In the genomic region with DNA sequence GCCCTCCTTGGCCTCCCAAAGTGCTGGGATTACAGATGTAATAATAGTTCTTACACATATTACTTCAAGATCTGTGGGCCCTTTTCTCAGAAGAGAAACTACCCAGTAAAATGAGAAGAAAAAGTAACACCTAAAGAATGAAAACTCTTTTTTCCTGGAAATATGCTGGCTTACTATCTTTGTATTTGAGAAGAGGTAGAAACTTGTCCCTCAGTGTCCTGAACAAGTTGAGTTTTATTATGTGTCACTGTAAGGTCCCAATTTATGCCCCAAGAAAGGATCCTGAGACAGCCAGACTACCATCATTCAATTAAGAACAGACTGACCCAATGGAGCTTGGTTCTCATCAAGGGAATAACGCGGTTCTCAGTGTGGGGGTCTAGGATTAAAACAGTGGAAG, we compare ENCODE assay signal across 31 cellular contexts.
"Had no signal": no experiment of that assay in that cellular context is flagged by ENCODE, and none has a peak within 500 bp of the region (broad histone marks: within the 10 kb centered on the region; RNA-seq: fewer than 3 reads in every experiment).

No MANE protein-coding gene starts in this region.

- H3K27me3 Mint-ChIP-seq: activated B cell treated with CpG ODN at 0.5 μM for 24 hours; activated CD4-positive, alpha-beta memory T cell treated with anti-CD3 and anti-CD28 coated beads, Interleukin-2, amount 10 ng/mL, durations not matched to agents 7 days and 5 days; activated CD8-positive, alpha-beta memory T cell treated with anti-CD3 and anti-CD28 coated beads, Interleukin-2, amount 10 ng/mL, durations not matched to agents 7 days and 5 days; activated naive CD4-positive, alpha-beta T cell treated with anti-CD3 and anti-CD28 coated beads, Interleukin-2, amount 10 ng/mL, durations not matched to agents 7 days and 5 days; effector memory CD8-positive, alpha-beta T cell; T-cell; T-helper 17 cell had no signal

- H3K27ac Mint-ChIP-seq: activated B cell treated with CpG ODN at 0.5 μM for 24 hours; activated CD4-positive, alpha-beta memory T cell treated with anti-CD3 and anti-CD28 coated beads, Interleukin-2, amount 10 ng/mL, durations not matched to agents 7 days and 5 days; activated naive CD4-positive, alpha-beta T cell treated with anti-CD3 and anti-CD28 coated beads, Interleukin-2, amount 10 ng/mL, durations not matched to agents 7 days and 5 days; activated naive CD4-positive, alpha-beta T cell treated with anti-CD3 and anti-CD28 coated beads, Interleukin-2, amount 50 U/mL, for 72 hours; effector memory CD8-positive, alpha-beta T cell; T-cell; T-helper 17 cell; T-helper 2 cell treated with Interferon-gamma antibody and Interleukin-4, amounts not matched to agents 5 μg/mL and 100 μg/mL, for 36 hours had no signal

- DNase-seq: activated B cell treated with CpG ODN at 0.5 μM for 24 hours; activated CD4-positive, alpha-beta memory T cell treated with anti-CD3 and anti-CD28 coated beads, Interleukin-2, amount 10 ng/mL, durations not matched to agents 7 days and 5 days; activated CD4-positive, alpha-beta T cell treated with anti-CD3 and anti-CD28 coated beads for 48 hours; activated CD8-positive, alpha-beta memory T cell treated with anti-CD3 and anti-CD28 coated beads, Interleukin-2, amount 10 ng/mL, durations not matched to agents 7 days and 5 days; activated CD8-positive, alpha-beta memory T cell treated with anti-CD3 and anti-CD28 coated beads, Interleukin-2, amount 50 U/mL, for 4 hours; activated gamma-delta T cell; activated naive CD4-positive, alpha-beta T cell; activated naive CD4-positive, alpha-beta T cell treated with anti-CD3 and anti-CD28 coated beads, Interleukin-2, amount 10 ng/mL, durations not matched to agents 7 days and 5 days; activated T-cell treated with anti-CD3 and anti-CD28 coated beads, Interleukin-2, amount 50 U/mL, for 1 hour; activated T-cell treated with anti-CD3 and anti-CD28 coated beads, Interleukin-2, amount 50 U/mL, for 48 hours; adrenal gland; amygdala; aorta; body of pancreas; caudate nucleus; cortex of kidney; dermis blood vessel endothelial cell; effector CD4-positive, alpha-beta T cell; effector memory CD8-positive, alpha-beta T cell; erythroblast; foreskin keratinocyte; gastrocnemius medialis; glutamatergic neuron; SW 1271; T-cell; T-helper 17 cell; T1000; WERI-Rb-1 had no signal

- H3K4me3 Mint-ChIP-seq: activated B cell treated with CpG ODN at 0.5 μM for 24 hours; activated CD4-positive, alpha-beta memory T cell treated with anti-CD3 and anti-CD28 coated beads, Interleukin-2, amount 10 ng/mL, durations not matched to agents 7 days and 5 days; activated CD8-positive, alpha-beta memory T cell treated with anti-CD3 and anti-CD28 coated beads, Interleukin-2, amount 10 ng/mL, durations not matched to agents 7 days and 5 days; activated naive CD4-positive, alpha-beta T cell treated with anti-CD3 and anti-CD28 coated beads, Interleukin-2, amount 10 ng/mL, durations not matched to agents 7 days and 5 days; effector memory CD8-positive, alpha-beta T cell; T-cell; T-helper 17 cell; T-helper 2 cell treated with Interferon-gamma antibody and Interleukin-4, amounts not matched to agents 5 μg/mL and 100 μg/mL, for 36 hours had no signal

- ATAC-seq: activated CD8-positive, alpha-beta memory T cell treated with anti-CD3 and anti-CD28 coated beads, Interleukin-2, amount 10 ng/mL, durations not matched to agents 7 days and 5 days; activated naive CD4-positive, alpha-beta T cell treated with anti-CD3 and anti-CD28 coated beads, Interleukin-2, amount 50 U/mL, for 72 hours; body of pancreas; effector memory CD8-positive, alpha-beta T cell; foreskin keratinocyte; T-cell; T-helper 17 cell had no signal

- H3K4me3 ChIP-seq: adrenal gland, body of pancreas, esophagus muscularis mucosa, gastrocnemius medialis had no signal

- H3K4me1 ChIP-seq: adrenal gland, body of pancreas, esophagus muscularis mucosa had no signal

- H3K36me3 ChIP-seq: adrenal gland, gastrocnemius medialis had no signal

- H3K9me3 Mint-ChIP-seq: activated B cell treated with CpG ODN at 0.5 μM for 24 hours; activated CD4-positive, alpha-beta memory T cell treated with anti-CD3 and anti-CD28 coated beads, Interleukin-2, amount 10 ng/mL, durations not matched to agents 7 days and 5 days; activated naive CD4-positive, alpha-beta T cell treated with anti-CD3 and anti-CD28 coated beads, Interleukin-2, amount 10 ng/mL, durations not matched to agents 7 days and 5 days; activated naive CD4-positive, alpha-beta T cell treated with anti-CD3 and anti-CD28 coated beads, Interleukin-2, amount 50 U/mL, for 72 hours; effector memory CD8-positive, alpha-beta T cell; T-cell; T-helper 2 cell treated with Interferon-gamma antibody and Interleukin-4, amounts not matched to agents 5 μg/mL and 100 μg/mL, for 36 hours had no signal

- H3K9me3 ChIP-seq: adrenal gland, body of pancreas, esophagus muscularis mucosa, gastrocnemius medialis had no signal

- H3K27ac ChIP-seq: adrenal gland, body of pancreas, esophagus muscularis mucosa, foreskin keratinocyte, gastrocnemius medialis, WERI-Rb-1 had no signal

- H3K27me3 ChIP-seq: adrenal gland, body of pancreas, esophagus muscularis mucosa, foreskin keratinocyte, gastrocnemius medialis had no signal

- H3K36me3 Mint-ChIP-seq: activated naive CD4-positive, alpha-beta T cell treated with anti-CD3 and anti-CD28 coated beads, Interleukin-2, amount 50 U/mL, for 72 hours had no signal
